ENCODE assay signal across 8 cellular contexts in genomic region chr12:103840881-103841689, GRCh38. TPM values are rescaled to one million over a fixed set of nuclear protein-coding genes. Genes with fewer than 3 reads are reported as not detected.
A peak's percentile ranks its signal among the peaks of the same experiment; 100 is the strongest.
DNase-seq lines count a peak whose midpoint lies in the region; ATAC-seq and TF ChIP-seq lines count a peak whose summit lies in the region.

Gene NT5DC3, minus strand, starts transcription at chr12:103841234. Its CDS starts 78 bp downstream, at chr12:103841156.

- H3K4me1 ChIP-seq in thoracic aorta (ENCODE audit: control insufficient read depth in 1 of 2, low read depth in 2 of 2) = peaks cover 5 to 30% of the 10 kb centered on the region in 2 donors

- H3K27me3 ChIP-seq in H7 (ENCODE audit: control insufficient read depth, insufficient read depth, low read length) = no peaks in the 10 kb centered on the region; the same call in 1 of the 2 replicates
- H3K27me3 ChIP-seq in thoracic aorta (replicated peaks; ENCODE audit: insufficient read depth) = no peaks in the 10 kb centered on the region

- peak within 1 kb of the TSS; percentile 90 to 91 for H3K27ac ChIP-seq in thoracic aorta

- TF ChIP-seq CTCF in osteocyte (IDR thresholded peaks at IDR 0.05) (no peak), thoracic aorta (IDR thresholded peaks at IDR 0.05) (no peak)

- H3K9me3 ChIP-seq in thoracic aorta = no peaks in the 10 kb centered on the region

- peak; percentile 88 for ATAC-seq in thoracic aorta (ENCODE audit: insufficient number of reproducible peaks, low FRiP score, low read depth)

- peaks cover 42% of the 10 kb centered on the region for H3K4me1 Mint-ChIP-seq in osteocyte (ENCODE audit: unreplicated experiment)

- H3K9me3 Mint-ChIP-seq in osteocyte (ENCODE audit: unreplicated experiment) = no peaks in the 10 kb centered on the region

- H3K27ac Mint-ChIP-seq in osteocyte (ENCODE audit: unreplicated experiment) = peak within 1 kb of the TSS; percentile 96

- peak within 1 kb of the TSS; percentile 92 for H3K4me3 Mint-ChIP-seq in osteocyte (ENCODE audit: unreplicated experiment)

- DNase-seq in GDM1 (lab: John Stamatoyannopoulos, UW) = peak; percentile 77
- peak; percentile 96 for DNase-seq in H7
- DNase-seq in LoVo (ENCODE audit: low spot score) = peak; percentile 95
- peak; percentile 75 for DNase-seq in SK-N-DZ (ENCODE audit: low spot score)
- DNase-seq in activated naive CD4-positive, alpha-beta T cell treated with anti-CD3 and anti-CD28 coated beads, Interleukin-2, amount 50 U/mL, for 16 hours = peak; percentile 73
- DNase-seq in glomerular visceral epithelial cell (ENCODE audit: extremely low spot score) = peak; percentile 89
- DNase-seq in osteocyte (ENCODE audit: extremely low spot score, unreplicated experiment) = peak; percentile 96
- peak; percentile 16 for DNase-seq in thoracic aorta (ENCODE audit: low spot score)

- H3K36me3 ChIP-seq in H7 (replicated peaks; ENCODE audit: control insufficient read depth, insufficient read depth, low read length) = no peaks in the 10 kb centered on the region
- H3K36me3 ChIP-seq in thoracic aorta = no peaks in the 10 kb centered on the region

- H3K4me3 ChIP-seq in H7 (ENCODE audit: insufficient read depth, low read depth, low read length) = peak within 1 kb of the TSS; percentile 65
- peak within 1 kb of the TSS; percentile 99 for H3K4me3 ChIP-seq in thoracic aorta

- no peaks in the 10 kb centered on the region for H3K27me3 Mint-ChIP-seq in osteocyte (ENCODE audit: unreplicated experiment)

- H3K36me3 Mint-ChIP-seq in osteocyte (ENCODE audit: unreplicated experiment) = no peaks in the 10 kb centered on the region

RNA-seq across cellular contexts. Expression of gene NT5DC3, which starts in this region (rescaled TPM):
- 6.3 and 11.0 TPM in 2 replicates for total RNA-seq in H7 (2014; rRNA removed; shearing (Covaris generic))
- polyA plus RNA-seq in SK-N-DZ (2014; cell fraction: cytosol; rRNA removed) = 10.6 and 12.0 TPM in 2 replicates
- 14.7 and 25.0 TPM in 2 replicates for polyA plus RNA-seq in SK-N-DZ (2014; cell fraction: nucleus; rRNA removed)
- total RNA-seq in osteocyte (11.3 and 12.5 TPM in 2 replicates), thoracic aorta (10 to 100 TPM; 36.0 to 62.4 TPM)

Comparison
In these comparisons a context has a peak if more than half of its experiments do, and no peak if none do; other contexts are left out.
1. Peak in every context shown above with its lines: DNase-seq, ATAC-seq, H3K4me3 ChIP-seq and H3K27ac ChIP-seq.
2. DNase-seq: peak in every context shown above with its lines; median percentile 96 in H7; 96 in osteocyte; 95 in LoVo; 89 in glomerular visceral epithelial cell; 77 in GDM1; 75 in SK-N-DZ; 73 in activated naive CD4-positive, alpha-beta T cell treated with anti-CD3 and anti-CD28 coated beads, Interleukin-2, amount 50 U/mL, for 16 hours; 16 in thoracic aorta.